17 cellular contexts compared by ENCODE assay signal in genomic region chr4:75069493-75070074, GRCh38.
DNase-seq lines count a peak whose midpoint lies in the region; ATAC-seq, FAIRE-seq and TF ChIP-seq lines count a peak whose summit lies in the region.
"Had no signal": no experiment of that assay in that cellular context is flagged by ENCODE, and none has a peak within 500 bp of the region (broad histone marks: within the 10 kb centered on the region; RNA-seq: fewer than 3 reads in every experiment).

No MANE protein-coding gene starts in this region.

- H3F3A ChIP-seq in GM23338 (replicated peaks; ENCODE audit: low read depth) = no peaks in the 10 kb centered on the region

- no peaks in the 10 kb centered on the region for H4K20me1 ChIP-seq in BLaER1 treated with 17β-estradiol and CSF1 and Interleukin-3, amounts not matched to agents 10 nM and 100 nM
- H4K20me1 ChIP-seq in GM23338 (replicated peaks; ENCODE audit: insufficient read depth) = no peaks in the 10 kb centered on the region

- H3K9me2 ChIP-seq in GM23338 (ENCODE audit: insufficient read depth) = peaks cover under 1% of the 10 kb centered on the region; the same call in 1 of the 2 replicates

- H3K27ac ChIP-seq in BLaER1 treated with 17β-estradiol and CSF1 and Interleukin-3, amounts not matched to agents 10 nM and 100 nM = no peak overlapping the region
- H3K27ac ChIP-seq in GM23338 (ENCODE audit: low read depth) = no peak overlapping the region
- H3K27ac ChIP-seq: coronary artery, VCaP had no signal

- H3K9ac ChIP-seq in BLaER1 treated with 17β-estradiol and CSF1 and Interleukin-3, amounts not matched to agents 10 nM and 100 nM = no peak overlapping the region

- H3K27ac Mint-ChIP-seq in GM23338 = no peak overlapping the region
- H3K27ac Mint-ChIP-seq: natural killer cell treated with Interleukin-12 subunit alpha and Interleukin-12 subunit beta and Interleukin-15 and Interleukin-18, amount 100 ng/mL, for 72 hours had no signal

- peaks cover 8 to 21% (median 15%) of the 10 kb centered on the region in 10 experiments; a peak in 19 of 20 replicates for H3K4me1 ChIP-seq in BLaER1 treated with 17β-estradiol and CSF1 and Interleukin-3, amounts not matched to agents 10 nM and 100 nM
- no peaks in the 10 kb centered on the region for H3K4me1 ChIP-seq in GM23338 (ENCODE audit: insufficient read depth)

- no peak for TF ChIP-seq CTCF in GM23338 (conservative IDR thresholded peaks at IDR 0.05; ENCODE audit: low read depth in 2 of 2)

- H3K4me1 Mint-ChIP-seq in GM23338 = no peaks in the 10 kb centered on the region

- ATAC-seq in GM23338 (no peak), HG03354 (IDR thresholded peaks at IDR 0.05; ENCODE audit: poor library complexity, severe bottlenecking, unreplicated experiment) (peak; percentile 81)
- ATAC-seq: natural killer cell treated with Interleukin-12 subunit alpha and Interleukin-12 subunit beta and Interleukin-15 and Interleukin-18, amount 100 ng/mL, for 72 hours had no signal

- FAIRE-seq in GM19239 (lab: Jason Lieb, UNC) = peak; percentile 78
- FAIRE-seq: A204.1, D721Med, kidney had no signal

- no peak overlapping the region for H3K4me3 Mint-ChIP-seq in GM23338
- H3K4me3 Mint-ChIP-seq: natural killer cell treated with Interleukin-12 subunit alpha and Interleukin-12 subunit beta and Interleukin-15 and Interleukin-18, amount 100 ng/mL, for 72 hours had no signal

- no peaks in the 10 kb centered on the region for H3K27me3 Mint-ChIP-seq in GM23338 (ENCODE audit: insufficient read depth, low read depth, poor library complexity)
- H3K27me3 Mint-ChIP-seq: natural killer cell treated with Interleukin-12 subunit alpha and Interleukin-12 subunit beta and Interleukin-15 and Interleukin-18, amount 100 ng/mL, for 72 hours had no signal

- DNase-seq in GM19239 (ENCODE audit: insufficient read length, low spot score) (no peak), GM23338 (ENCODE audit: low spot score) (no peak), globus pallidus (ENCODE audit: low spot score) (no peak), EL (no peak)
- no peak for DNase-seq in activated effector memory CD4-positive, alpha-beta T cell treated with Interleukin-2 at 50 U/mL for 16 hours
- no peak for DNase-seq in stimulated activated CD4-positive, alpha-beta T cell treated with anti-CD3 and anti-CD28 coated beads, Interleukin-15, amount 100 ng/mL, for 24 hours
- DNase-seq: kidney, MV-4-11, NCI-H446 treated with DMSO at 0.1 percent for 48 hours, Right ventricle myocardium superior had no signal

- H2AFZ ChIP-seq in GM23338 = peak overlapping the region; percentile 63; the same call in 1 of the 2 replicates

- H3K4me3 ChIP-seq in BLaER1 treated with 17β-estradiol and CSF1 and Interleukin-3, amounts not matched to agents 10 nM and 100 nM = no peak overlapping the region
- no peak overlapping the region for H3K4me3 ChIP-seq in GM23338
- H3K4me3 ChIP-seq: coronary artery had no signal

- H3K9me3 ChIP-seq in BLaER1 treated with 17β-estradiol and CSF1 and Interleukin-3, amounts not matched to agents 10 nM and 100 nM (replicated peaks in 1 of 11) = no peaks in the 10 kb centered on the region

- H3K4me2 ChIP-seq in BLaER1 treated with 17β-estradiol and CSF1 and Interleukin-3, amounts not matched to agents 10 nM and 100 nM = peak overlapping the region; percentile 57 to 81 (median 65)
- no peak overlapping the region for H3K4me2 ChIP-seq in GM23338

- H3K36me3 Mint-ChIP-seq in GM23338 (ENCODE audit: low read depth) = no peaks in the 10 kb centered on the region
- H3K36me3 Mint-ChIP-seq: natural killer cell treated with Interleukin-12 subunit alpha and Interleukin-12 subunit beta and Interleukin-15 and Interleukin-18, amount 100 ng/mL, for 72 hours had no signal

- H3K27me3 ChIP-seq in BLaER1 treated with 17β-estradiol and CSF1 and Interleukin-3, amounts not matched to agents 10 nM and 100 nM = no peaks in the 10 kb centered on the region
- no peaks in the 10 kb centered on the region for H3K27me3 ChIP-seq in GM23338 (ENCODE audit: insufficient read depth)

- H3K9me3 Mint-ChIP-seq in GM23338 = no peaks in the 10 kb centered on the region; the same call in 2 of the 3 replicates

- H3K36me3 ChIP-seq in BLaER1 treated with 17β-estradiol and CSF1 and Interleukin-3, amounts not matched to agents 10 nM and 100 nM = no peaks in the 10 kb centered on the region
- H3K36me3 ChIP-seq in GM23338 (ENCODE audit: insufficient read depth) = no peaks in the 10 kb centered on the region

- H3K79me2 ChIP-seq in GM23338 (replicated peaks; ENCODE audit: insufficient read depth) = no peaks in the 10 kb centered on the region

TF ChIP-seq in GM23338, 12 proteins besides CTCF, POLR2A, EP300 and RAD21:
- TF ChIP-seq ZNF331 (CRISPR knock-in tag; IDR thresholded peaks at IDR 0.05; ENCODE audit: low read depth) (no peak), EZH2phosphoT487 (IDR thresholded peaks at IDR 0.05; ENCODE audit: unreplicated experiment) (no peak), EZH2 (IDR thresholded peaks at IDR 0.05; ENCODE audit: low read depth, unreplicated experiment) (no peak)
